Comparison of ENCODE assay signal across 16 cellular contexts in genomic region chr17:14389656-14390055, GRCh38.
DNase-seq lines count a peak whose midpoint lies in the region; ATAC-seq, FAIRE-seq and TF ChIP-seq lines count a peak whose summit lies in the region.
"Had no signal": no experiment of that assay in that cellular context is flagged by ENCODE, and none has a peak within 500 bp of the region (broad histone marks: within the 10 kb centered on the region; RNA-seq: fewer than 3 reads in every experiment).

No MANE protein-coding gene starts in this region.

- H2BK20ac ChIP-seq in H1 (ENCODE audit: low read length) = no peak overlapping the region

- H3F3A ChIP-seq in GM23338 (replicated peaks; ENCODE audit: low read depth) = no peaks in the 10 kb centered on the region

- H3K9ac ChIP-seq in H1 (replicated peaks in 1 of 4; ENCODE audit: extremely low read depth in 1 of 4, low read depth in 3 of 4, low read length in 3 of 4) (no peak overlapping the region), iPS-20b (ENCODE audit: low read depth, low read length) (0 out of 2 replicates have a peak overlapping the region, but pooled peaks have one; percentile 26), neuronal stem cell (ENCODE audit: low read depth, low read length, poor library complexity) (no peak overlapping the region)

- H3K36me3 ChIP-seq in GM23338 (ENCODE audit: insufficient read depth) (0 out of 2 replicates have a peak, but pooled peaks cover 4% of the 10 kb centered on the region), H1 (ENCODE audit: control insufficient read depth in 2 of 4, insufficient read depth in 4 of 4, low read length in 3 of 4) (no peaks in the 10 kb centered on the region), iPS-20b (ENCODE audit: insufficient read depth, low read depth, low read length) (no peaks in the 10 kb centered on the region), neuronal stem cell (replicated peaks in 1 of 2; ENCODE audit: control insufficient read depth in 2 of 2, insufficient read depth in 2 of 2, low read length in 2 of 2) (peaks cover 0 to 2% of the 10 kb centered on the region in 2 donors)
- H3K36me3 ChIP-seq: BE2C had no signal

- no peak overlapping the region for H2BK120ac ChIP-seq in H1 (replicated peaks; ENCODE audit: low read depth, low read length)
- H2BK120ac ChIP-seq in neuronal stem cell (ENCODE audit: low read depth, low read length) = no peak overlapping the region

- H3K4me2 ChIP-seq in GM23338 (peak overlapping the region; percentile 40; the same call in 1 of the 2 replicates), H1 (ENCODE audit: insufficient read depth in 1 of 2, low read depth in 2 of 2, low read length in 2 of 2) (no peak overlapping the region), neuronal stem cell (ENCODE audit: insufficient read depth, low read length, poor library complexity, severe bottlenecking) (no peak overlapping the region)

- no peak overlapping the region for H2BK12ac ChIP-seq in H1 (ENCODE audit: low read depth, low read length)
- no peak overlapping the region for H2BK12ac ChIP-seq in neuronal stem cell (ENCODE audit: low read length)

- no peaks in the 10 kb centered on the region; the same call in 2 of the 3 replicates for H3K9me3 Mint-ChIP-seq in GM23338

- H4K20me1 ChIP-seq in GM23338 (replicated peaks; ENCODE audit: insufficient read depth) (no peaks in the 10 kb centered on the region), H1 (replicated peaks in 1 of 2; ENCODE audit: control insufficient read depth in 1 of 2, insufficient read depth in 2 of 2, low read length in 2 of 2) (no peaks in the 10 kb centered on the region)

- H3K79me1 ChIP-seq in H1 (ENCODE audit: low read depth, low read length) (no peaks in the 10 kb centered on the region), neuronal stem cell (ENCODE audit: low read depth, low read length) (no peaks in the 10 kb centered on the region)

- H3K23ac ChIP-seq in H1 (ENCODE audit: insufficient read length) (no peak overlapping the region), neuronal stem cell (ENCODE audit: low read depth, low read length, poor library complexity) (no peak overlapping the region)

- H3K27me3 ChIP-seq in GM23338 (ENCODE audit: insufficient read depth) (no peaks in the 10 kb centered on the region), H1 (replicated peaks in 1 of 4; ENCODE audit: control insufficient read depth in 3 of 4, extremely low read depth in 1 of 4, insufficient read depth in 3 of 4, low read length in 3 of 4) (no peaks in the 10 kb centered on the region), iPS-20b (ENCODE audit: insufficient read depth, low read length) (no peaks in the 10 kb centered on the region), neuronal stem cell (ENCODE audit: control insufficient read depth in 3 of 3, insufficient read depth in 3 of 3, low read depth in 1 of 3, low read length in 3 of 3) (no peaks in the 10 kb centered on the region)
- H3K27me3 ChIP-seq: BE2C had no signal

- no peak overlapping the region for H3K4ac ChIP-seq in H1 (replicated peaks; ENCODE audit: insufficient read length, low read depth, low read length)
- no peak overlapping the region for H3K4ac ChIP-seq in neuronal stem cell (ENCODE audit: low read length)

- H3K14ac ChIP-seq in H1 (ENCODE audit: insufficient read length) (no peak overlapping the region), neuronal stem cell (ENCODE audit: low read length) (no peak overlapping the region)

- H3K4me3 ChIP-seq in GM23338 = no peak overlapping the region
- H3K4me3 ChIP-seq in H1 (ENCODE audit: extremely low read depth in 1 of 4, insufficient read depth in 2 of 4, low read depth in 3 of 4, low read length in 4 of 4) = no peak overlapping the region
- no peak overlapping the region for H3K4me3 ChIP-seq in iPS-20b (ENCODE audit: low read length)
- no peak overlapping the region for H3K4me3 ChIP-seq in neuronal stem cell (ENCODE audit: low read length in 2 of 2)

- H2AK5ac ChIP-seq in H1 (ENCODE audit: low read depth, low read length) (no peak overlapping the region), neuronal stem cell (ENCODE audit: low read depth, low read length) (no peak overlapping the region)

- no peak overlapping the region for H3K4me3 Mint-ChIP-seq in GM23338
- H3K4me3 Mint-ChIP-seq: CD14-positive monocyte; CD8-positive, alpha-beta memory T cell; IgD-negative memory B cell had no signal

- peak; percentile 50; the same call in 2 of the 3 replicates for ATAC-seq in GM23338
- ATAC-seq in GM18505 (IDR thresholded peaks at IDR 0.05; ENCODE audit: unreplicated experiment) = no peak

- no peaks in the 10 kb centered on the region for H3K23me2 ChIP-seq in H1 (ENCODE audit: low read depth, low read length)

- CTCF ChIA-PET in H1 (lab: Charles Lee; ENCODE audit: partially characterized antibody) = interaction anchor here (0.7 kb wide), 1 partner anchor 96 kb away, joined by 3 read pairs; no protein-coding TSS in a partner anchor

- no peaks in the 10 kb centered on the region for H3K79me2 ChIP-seq in GM23338 (replicated peaks; ENCODE audit: insufficient read depth)
- H3K79me2 ChIP-seq in H1 (ENCODE audit: control insufficient read depth in 1 of 2, insufficient read depth in 2 of 2, low read length in 2 of 2) = no peaks in the 10 kb centered on the region

- no peak overlapping the region for H3K56ac ChIP-seq in H1 (replicated peaks; ENCODE audit: insufficient read length, low read depth, low read length)

- H3K27ac ChIP-seq in GM23338 (ENCODE audit: low read depth) (no peak overlapping the region), H1 (ENCODE audit: low read depth, low read length) (no peak overlapping the region), iPS-20b (ENCODE audit: low read length) (no peak overlapping the region), neuronal stem cell (replicated peaks; ENCODE audit: low read length) (no peak overlapping the region)

- H3K27me3 Mint-ChIP-seq in GM23338 (ENCODE audit: insufficient read depth, low read depth, poor library complexity) = no peaks in the 10 kb centered on the region
- H3K27me3 Mint-ChIP-seq: IgD-negative memory B cell had no signal

- H3K9me2 ChIP-seq in GM23338 (ENCODE audit: insufficient read depth) = no peaks in the 10 kb centered on the region

- H2BK15ac ChIP-seq in H1 (ENCODE audit: low read length) (no peak overlapping the region), neuronal stem cell (ENCODE audit: low read length) (no peak overlapping the region)

- no peak for TF ChIP-seq CTCF in GM23338 (conservative IDR thresholded peaks at IDR 0.05; ENCODE audit: low read depth in 2 of 2)
- no peak for TF ChIP-seq CTCF in H1 (IDR thresholded peaks at IDR 0.05; ENCODE audit: control extremely low read depth in 1 of 3, insufficient read depth in 1 of 3, low read depth in 1 of 3, low read length in 3 of 3)

- DNase-seq in GM23338 (ENCODE audit: low spot score) = peak; percentile 59
- DNase-seq in H1 (ENCODE audit: low read depth in 1 of 2, low spot score in 2 of 2) = no peak
- no peak for DNase-seq in neuronal stem cell (ENCODE audit: low spot score)
- DNase-seq in NCI-H82 (lab: John Stamatoyannopoulos, UW) = no peak
- DNase-seq in occipital lobe (lab: John Stamatoyannopoulos, UW) = no peak
- DNase-seq: BE2C; Caco-2; CD8-positive, alpha-beta memory T cell; DND-41; GF-D8 had no signal

- H3K4me1 ChIP-seq in GM23338 (ENCODE audit: insufficient read depth) (peaks cover 9% of the 10 kb centered on the region), H1 (replicated peaks in 1 of 4; ENCODE audit: control insufficient read depth in 3 of 4, insufficient read depth in 4 of 4, low read length in 3 of 4) (peaks cover 0 to 3% (median 1%) of the 10 kb centered on the region in 4 experiments; a peak in 4 of 7 replicates), iPS-20b (ENCODE audit: insufficient read depth, low read length) (peaks cover 6% of the 10 kb centered on the region; the same call in 1 of the 2 replicates), neuronal stem cell (ENCODE audit: control insufficient read depth in 2 of 2, insufficient read depth in 1 of 2, low read depth in 1 of 2, low read length in 2 of 2) (no peaks in the 10 kb centered on the region)
- H3K4me1 ChIP-seq: BE2C, Caco-2 had no signal

- no peak overlapping the region for H3K18ac ChIP-seq in H1 (ENCODE audit: extremely low read depth, low read length)
- no peak overlapping the region for H3K18ac ChIP-seq in neuronal stem cell (ENCODE audit: low read length)

- no peaks in the 10 kb centered on the region for H3K9me3 ChIP-seq in H1 (ENCODE audit: insufficient read depth in 2 of 2, low read depth in 1 of 2, low read length in 1 of 2)
- H3K9me3 ChIP-seq in iPS-20b (ENCODE audit: insufficient read depth, low read depth, low read length) = no peaks in the 10 kb centered on the region
- no peaks in the 10 kb centered on the region for H3K9me3 ChIP-seq in neuronal stem cell (replicated peaks in 1 of 2; ENCODE audit: control insufficient read depth in 2 of 2, insufficient read depth in 1 of 2, low read depth in 1 of 2, low read length in 2 of 2)
- H3K9me3 ChIP-seq: BE2C, Caco-2 had no signal

- H3K36me3 Mint-ChIP-seq in GM23338 (ENCODE audit: low read depth) = no peaks in the 10 kb centered on the region
- H3K36me3 Mint-ChIP-seq: CD14-positive monocyte had no signal

- TF ChIP-seq RAD21 in H1 (IDR thresholded peaks at IDR 0.05 in 1 of 2, conservative IDR thresholded peaks at IDR 0.05 in 1 of 2; ENCODE audit: low read depth in 2 of 2, low read length in 2 of 2) = no peak

- TF ChIP-seq EP300 in H1 (IDR thresholded peaks at IDR 0.05; ENCODE audit: borderline replicate concordance in 1 of 2, low read depth in 2 of 2, low read length in 2 of 2) = no peak

- H4K8ac ChIP-seq in H1 (ENCODE audit: extremely low read depth, insufficient read depth, low read length) (no peak overlapping the region), neuronal stem cell (ENCODE audit: low read depth, low read length) (no peak overlapping the region)

- H4K91ac ChIP-seq in H1 (replicated peaks; ENCODE audit: insufficient read length, low read length) = peak overlapping the region; percentile 41
- H4K91ac ChIP-seq in neuronal stem cell (ENCODE audit: low read depth, low read length, poor library complexity) = no peak overlapping the region

- no peak overlapping the region for H3K27ac Mint-ChIP-seq in GM23338
- H3K27ac Mint-ChIP-seq: CD14-positive monocyte; CD8-positive, alpha-beta memory T cell; IgD-negative memory B cell had no signal

- no peak for FAIRE-seq in H1 (lab: Jason Lieb, UNC)
- FAIRE-seq: A204.1, H54 had no signal

- no peak overlapping the region for H2BK5ac ChIP-seq in H1 (ENCODE audit: low read depth, low read length)
- no peak overlapping the region for H2BK5ac ChIP-seq in neuronal stem cell (ENCODE audit: low read length)

- peaks cover 14% of the 10 kb centered on the region for H3K4me1 Mint-ChIP-seq in GM23338
- H3K4me1 Mint-ChIP-seq: CD14-positive monocyte; CD8-positive, alpha-beta memory T cell; IgD-negative memory B cell had no signal

- peak overlapping the region; percentile 44; the same call in 1 of the 2 replicates for H2AFZ ChIP-seq in GM23338
- no peak overlapping the region for H2AFZ ChIP-seq in H1 (ENCODE audit: low read length)
- H2AFZ ChIP-seq in neuronal stem cell (ENCODE audit: low read length) = peak overlapping the region; percentile 10

- WGBS in H1 (ENCODE audit: extremely low coverage in 1 of 2, insufficient coverage in 1 of 2, insufficient read length in 1 of 2, insufficient replicate concordance in 2 of 2, low coverage in 1 of 2, low lambda C conversion rate in 2 of 2, missing lambda C conversion rate in 1 of 2), 2 experiments = 63% methylated on average over 7 of the region's 7 CpGs; no CpG with 5 or more reads in 1 of the 2 experiments
- no CpG with 5 or more reads among the region's 7 CpGs for WGBS in neuronal stem cell (ENCODE audit: extremely low coverage in 2 of 2, insufficient read length in 2 of 2, insufficient replicate concordance in 1 of 2), 2 donors

- no peak for TF ChIP-seq POLR2A in H1 (IDR thresholded peaks at IDR 0.05; ENCODE audit: control extremely low read depth in 1 of 2, low read depth in 2 of 2, low read length in 2 of 2)
- no peak for TF ChIP-seq POLR2A in GM18505 (IDR thresholded peaks at IDR 0.05; ENCODE audit: borderline replicate concordance, extremely low read depth, insufficient read depth, insufficient read length)

- H4K5ac ChIP-seq in H1 (ENCODE audit: insufficient read length, low read depth, low read length) = no peak overlapping the region

- POLR2A ChIA-PET in H1 (lab: Charles Lee; ENCODE audit: partially characterized antibody) = no interaction called here
